21 cellular contexts compared by ENCODE assay signal in genomic region chr14:57749267-57749666, GRCh38.
A peak's percentile ranks its signal among the peaks of the same experiment; 100 is the strongest.
DNase-seq lines count a peak whose midpoint lies in the region; TF ChIP-seq lines count a peak whose summit lies in the region.
"Had no signal": no experiment of that assay in that cellular context is flagged by ENCODE, and none has a peak within 500 bp of the region (broad histone marks: within the 10 kb centered on the region; RNA-seq: fewer than 3 reads in every experiment).

No MANE protein-coding gene starts in this region.

- H3K4me3 ChIP-seq in stomach = no peak overlapping the region
- H3K4me3 ChIP-seq: lung, thoracic aorta had no signal

- DNase-seq in A172 (ENCODE audit: low spot score) (peak; percentile 53), HPDE6-E6E7 (ENCODE audit: extremely low spot score) (peak; percentile 44), astrocyte of the hippocampus (ENCODE audit: low read depth, low spot score) (peak; percentile 33), iris pigment epithelial cell (ENCODE audit: low read depth) (peak; percentile 42), SW480 (ENCODE audit: low spot score) (no peak), NCI-H748 treated with DMSO at 0.1 percent for 48 hours (lab: John Stamatoyannopoulos, UW) (no peak), GM19238 (ENCODE audit: insufficient read length, low spot score) (no peak), stomach (no peak)
- DNase-seq: activated effector memory CD4-positive, alpha-beta T cell treated with anti-CD3 and anti-CD28 coated beads, Interleukin-2, amount 50 U/mL, for 16 hours; CD4-positive, alpha-beta memory T cell; DMS79 treated with DMSO at 0.1 percent for 48 hours; HFFc6; naive thymus-derived CD4-positive, alpha-beta T cell; NCI-H1930; NCI-H510A; SIG-M5; small intestine; stimulated activated CD4-positive, alpha-beta T cell treated with anti-CD3 and anti-CD28 coated beads, Interleukin-4, amount 100 ng/mL, for 4 hours had no signal

- WGBS in stomach, 5 donors = 62 to 74% (median 72%) methylated on average over 3 of the region's 3 CpGs

- TF ChIP-seq POLR2A in stomach (IDR thresholded peaks at IDR 0.05) = no peak

- no peak for TF ChIP-seq CTCF in stomach (IDR thresholded peaks at IDR 0.05)

- no peaks in the 10 kb centered on the region for H3K36me3 ChIP-seq in stomach
- H3K36me3 ChIP-seq: thoracic aorta had no signal

- no peaks in the 10 kb centered on the region for H3K27me3 ChIP-seq in stomach

- intact Hi-C loops in stomach (cut with DNase I; ENCODE audit: low total_unique reads) = no loop called here

- peaks cover 0 to 15% (median 6%) of the 10 kb centered on the region in 4 donors for H3K4me1 ChIP-seq in stomach
- H3K4me1 ChIP-seq: parathyroid adenoma had no signal

- no peak overlapping the region for H3K27ac ChIP-seq in stomach
- H3K27ac ChIP-seq: parathyroid adenoma, thoracic aorta had no signal

- TF ChIP-seq EP300 in stomach (IDR thresholded peaks at IDR 0.05) = no peak

- no peaks in the 10 kb centered on the region for H3K9me3 ChIP-seq in stomach
- H3K9me3 ChIP-seq: thoracic aorta had no signal

Comparison
In these comparisons a context has a peak if more than half of its experiments do, and no peak if none do; other contexts are left out.
1. DNase-seq: peak in A172 (single experiment), HPDE6-E6E7 (single experiment), astrocyte of the hippocampus (single experiment) and iris pigment epithelial cell (single experiment); none in SW480 (single experiment), NCI-H748 treated with DMSO at 0.1 percent for 48 hours (single experiment), GM19238 (single experiment) and stomach (single experiment).